In genomic region chr22:33126881-33127280, GRCh38 we compare ENCODE assay signal across 10 cellular contexts.
DNase-seq lines count a peak whose midpoint lies in the region; ATAC-seq and TF ChIP-seq lines count a peak whose summit lies in the region.
"Had no signal": no experiment of that assay in that cellular context is flagged by ENCODE, and none has a peak within 500 bp of the region (broad histone marks: within the 10 kb centered on the region; RNA-seq: fewer than 3 reads in every experiment).

No MANE protein-coding gene starts in this region.

- H3K4me3 ChIP-seq in OCI-LY7 (ENCODE audit: low read depth, low read length, poor library complexity, severe bottlenecking) (no peak overlapping the region), hepatocyte (no peak overlapping the region)
- H3K4me3 ChIP-seq: uterus had no signal

- no peak overlapping the region for H3K27ac Mint-ChIP-seq in activated CD8-positive, alpha-beta T cell treated with anti-CD3 and anti-CD28 coated beads for 36 hours

- no peak overlapping the region for H2AFZ ChIP-seq in OCI-LY7 (ENCODE audit: low read length)
- no peak overlapping the region for H2AFZ ChIP-seq in hepatocyte

- H3K4me1 ChIP-seq in OCI-LY7 (ENCODE audit: insufficient read depth, low read length, poor library complexity, severe bottlenecking): no peaks in the 10 kb centered on the region
- H3K4me1 ChIP-seq in hepatocyte (ENCODE audit: insufficient read depth): no peaks in the 10 kb centered on the region
- H3K4me1 ChIP-seq: uterus had no signal

- H3K36me3 ChIP-seq in OCI-LY7 (ENCODE audit: insufficient read depth, low read length) (no peaks in the 10 kb centered on the region), hepatocyte (replicated peaks; ENCODE audit: insufficient read depth, low read depth) (no peaks in the 10 kb centered on the region)
- H3K36me3 ChIP-seq: uterus had no signal

- TF ChIP-seq CTCF in OCI-LY7 (conservative IDR thresholded peaks at IDR 0.05; ENCODE audit: low read length): peak; percentile 68
- peak; percentile 58 for TF ChIP-seq CTCF in hepatocyte (IDR thresholded peaks at IDR 0.05; ENCODE audit: poor library complexity)
- TF ChIP-seq CTCF in activated CD8-positive, alpha-beta T cell treated with anti-CD3 and anti-CD28 coated beads for 36 hours (IDR thresholded peaks at IDR 0.05): no peak

- H4K20me1 ChIP-seq in OCI-LY7 (ENCODE audit: insufficient read depth, low read length) (no peaks in the 10 kb centered on the region), hepatocyte (ENCODE audit: insufficient read depth, poor library complexity, severe bottlenecking) (no peaks in the 10 kb centered on the region)

- POLR2A ChIA-PET in OCI-LY7 (lab: Charles Lee): no interaction called here
- POLR2A ChIA-PET in activated CD8-positive, alpha-beta T cell treated with anti-CD3 and anti-CD28 coated beads for 36 hours (lab: Charles Lee): no interaction called here

- H3K27me3 ChIP-seq in hepatocyte: peaks cover 3% of the 10 kb centered on the region
- H3K27me3 ChIP-seq: uterus had no signal

- H3K4me2 ChIP-seq in OCI-LY7 (ENCODE audit: low read length): no peak overlapping the region
- H3K4me2 ChIP-seq in hepatocyte: no peak overlapping the region

- H3K9me3 ChIP-seq in OCI-LY7 (ENCODE audit: low read length) (no peaks in the 10 kb centered on the region; the same call in 1 of the 2 replicates), hepatocyte (ENCODE audit: low read depth) (no peaks in the 10 kb centered on the region)
- H3K9me3 ChIP-seq: uterus had no signal

- no peaks in the 10 kb centered on the region for H3K79me2 ChIP-seq in OCI-LY7 (ENCODE audit: insufficient read depth, low read depth, low read length)
- H3K79me2 ChIP-seq in hepatocyte: no peaks in the 10 kb centered on the region

- peaks cover 11% of the 10 kb centered on the region for H3K27me3 Mint-ChIP-seq in activated CD8-positive, alpha-beta T cell treated with anti-CD3 and anti-CD28 coated beads for 36 hours

- no TSS peak for BruUV-seq in OCI-LY7 (replicated peaks; lab: Mats Ljungman, UMichigan)

- H3K9me2 ChIP-seq in OCI-LY7 (ENCODE audit: insufficient read depth, low read length) (no peaks in the 10 kb centered on the region), hepatocyte (replicated peaks; ENCODE audit: insufficient read depth) (no peaks in the 10 kb centered on the region)

- CTCF ChIA-PET in OCI-LY7 (lab: Charles Lee; ENCODE audit: unreplicated experiment): interaction anchor here (0.6 to 1.1 kb wide), 2 partner anchors 14 to 109 kb away, joined by 3 to 4 read pairs; no protein-coding TSS in a partner anchor
- CTCF ChIA-PET in activated CD8-positive, alpha-beta T cell treated with anti-CD3 and anti-CD28 coated beads for 36 hours (lab: Charles Lee): interaction anchor here (1.0 kb wide), 1 partner anchor 44 kb away, joined by 3 read pairs; no protein-coding TSS in a partner anchor

- no peaks in the 10 kb centered on the region for H3K36me3 Mint-ChIP-seq in activated CD8-positive, alpha-beta T cell treated with anti-CD3 and anti-CD28 coated beads for 36 hours (ENCODE audit: low read depth)

- 15% methylated on average over 3 of the region's 3 CpGs for WGBS in hepatocyte (ENCODE audit: low lambda C conversion rate, missing lambda C conversion rate)

- H3K4me1 Mint-ChIP-seq in activated CD8-positive, alpha-beta T cell treated with anti-CD3 and anti-CD28 coated beads for 36 hours (ENCODE audit: low read depth): no peaks in the 10 kb centered on the region

- intact Hi-C loops in OCI-LY7 (cut with micrococcal nuclease; ENCODE audit: unreplicated experiment): loop anchor here (5.0 kb wide), 1 partner anchor 105 kb away; no protein-coding TSS in a partner anchor
- intact Hi-C loops in activated CD8-positive, alpha-beta T cell treated with anti-CD3 and anti-CD28 coated beads for 36 hours (cut with micrococcal nuclease): no loop called here

- H3K9me3 Mint-ChIP-seq in activated CD8-positive, alpha-beta T cell treated with anti-CD3 and anti-CD28 coated beads for 36 hours: peaks cover 1% of the 10 kb centered on the region

- DNase-seq in NCI-H82 (lab: John Stamatoyannopoulos, UW) (peak; percentile 63), NCI-H82 treated with DMSO at 0.1 percent for 48 hours (lab: John Stamatoyannopoulos, UW; ENCODE audit: unreplicated experiment) (no peak), OCI-LY7 (ENCODE audit: low spot score) (peak; percentile 24), hepatocyte (ENCODE audit: low spot score) (peak; percentile 32), superior temporal gyrus (ENCODE audit: extremely low spot score) (peak; percentile 59), GF-D8 (lab: John Stamatoyannopoulos, UW) (no peak)
- DNase-seq in activated CD8-positive, alpha-beta T cell treated with anti-CD3 and anti-CD28 coated beads for 36 hours: no peak
- no peak for DNase-seq in stimulated activated CD4-positive, alpha-beta T cell treated with anti-CD3 and anti-CD28 coated beads, Interleukin-2, amount 100 ng/mL, for 24 hours
- DNase-seq: activated naive CD4-positive, alpha-beta T cell treated with anti-CD3 and anti-CD28 coated beads, Interleukin-2, amount 50 U/mL, for 16 hours; uterus had no signal

- H3K4me3 Mint-ChIP-seq in activated CD8-positive, alpha-beta T cell treated with anti-CD3 and anti-CD28 coated beads for 36 hours: no peak overlapping the region

- no peak for ATAC-seq in activated CD8-positive, alpha-beta T cell treated with anti-CD3 and anti-CD28 coated beads for 36 hours

- H3K27ac ChIP-seq in OCI-LY7 (ENCODE audit: low read depth, low read length, poor library complexity, severe bottlenecking) (no peak overlapping the region), hepatocyte (no peak overlapping the region)
- H3K27ac ChIP-seq: uterus had no signal

Comparison
In these comparisons a context has a peak if more than half of its experiments do, and no peak if none do; other contexts are left out.
1. DNase-seq: peak in NCI-H82 (single experiment), OCI-LY7 (single experiment), hepatocyte (single experiment) and superior temporal gyrus (single experiment); none in NCI-H82 treated with DMSO at 0.1 percent for 48 hours (single experiment), activated CD8-positive, alpha-beta T cell treated with anti-CD3 and anti-CD28 coated beads for 36 hours (single experiment), stimulated activated CD4-positive, alpha-beta T cell treated with anti-CD3 and anti-CD28 coated beads, Interleukin-2, amount 100 ng/mL, for 24 hours (0 of 2) and GF-D8 (single experiment).